Comparison of ENCODE assay signal across 12 cellular contexts in genomic region chr7:132738254-132738653, GRCh38.
DNase-seq lines count a peak whose midpoint lies in the region; ATAC-seq and TF ChIP-seq lines count a peak whose summit lies in the region.
"Had no signal": no experiment of that assay in that cellular context is flagged by ENCODE, and none has a peak within 500 bp of the region (broad histone marks: within the 10 kb centered on the region; RNA-seq: fewer than 3 reads in every experiment).

No MANE protein-coding gene starts in this region.

- H3K4me2 ChIP-seq in mesenchymal stem cell (ENCODE audit: low read length, poor library complexity, severe bottlenecking) = no peak overlapping the region

- ATAC-seq in natural killer cell = no peak

- no peak overlapping the region for H3K27ac Mint-ChIP-seq in natural killer cell

- no peak overlapping the region for H2BK120ac ChIP-seq in mesenchymal stem cell (ENCODE audit: low read depth, low read length)

- H3K36me3 ChIP-seq in mesenchymal stem cell (ENCODE audit: control insufficient read depth in 1 of 2, insufficient read depth in 2 of 2, low read depth in 1 of 2, low read length in 2 of 2) (no peaks in the 10 kb centered on the region), stomach (no peaks in the 10 kb centered on the region)

- no peak overlapping the region for H3K14ac ChIP-seq in mesenchymal stem cell (ENCODE audit: low read length in 2 of 2)

- H3K4me1 ChIP-seq in mesenchymal stem cell (ENCODE audit: control insufficient read depth, insufficient read depth, low read depth, low read length) = no peaks in the 10 kb centered on the region
- peaks cover 0 to 5% (median 0%) of the 10 kb centered on the region in 4 donors for H3K4me1 ChIP-seq in stomach

- H3K27me3 ChIP-seq in mesenchymal stem cell (ENCODE audit: control insufficient read depth in 1 of 2, insufficient read depth in 1 of 2, low read length in 2 of 2) (peaks cover 0 to 9% of the 10 kb centered on the region in 2 experiments), stomach (no peaks in the 10 kb centered on the region)

- H3K4ac ChIP-seq in mesenchymal stem cell (ENCODE audit: low read depth in 1 of 2, low read length in 2 of 2) = no peak overlapping the region

- H3K23ac ChIP-seq in mesenchymal stem cell (ENCODE audit: low read length in 2 of 2) = no peak overlapping the region

- H3K27me3 Mint-ChIP-seq in natural killer cell (ENCODE audit: low read depth in 2 of 2) = peaks cover 34 to 61% of the 10 kb centered on the region in 2 donors

- H2AK5ac ChIP-seq in mesenchymal stem cell (ENCODE audit: low read length, severe bottlenecking) = no peak overlapping the region

- peaks cover 2% of the 10 kb centered on the region in 2 donors for H3K9me3 Mint-ChIP-seq in natural killer cell

- H2BK5ac ChIP-seq in mesenchymal stem cell (ENCODE audit: low read depth, low read length, poor library complexity, severe bottlenecking) = no peak overlapping the region

- no peak overlapping the region for H2AFZ ChIP-seq in mesenchymal stem cell (ENCODE audit: low read depth, low read length)

- no peak for TF ChIP-seq CTCF in stomach (IDR thresholded peaks at IDR 0.05)
- TF ChIP-seq CTCF in natural killer cell (IDR thresholded peaks at IDR 0.05) = no peak
- no peak for TF ChIP-seq CTCF in GM13976 (IDR thresholded peaks at IDR 0.05; ENCODE audit: borderline replicate concordance, control extremely low read depth, extremely low read depth, insufficient read depth, missing control alignments)

- intact Hi-C loops in stomach (cut with DNase I; ENCODE audit: low total_unique reads) = no loop called here
- intact Hi-C loops in natural killer cell (cut with micrococcal nuclease) = no loop called here

- no peak overlapping the region for H3K27ac ChIP-seq in mesenchymal stem cell (ENCODE audit: low read length, poor library complexity, severe bottlenecking)
- H3K27ac ChIP-seq in stomach = no peak overlapping the region

- peaks cover 3% of the 10 kb centered on the region for H3K9me3 ChIP-seq in mesenchymal stem cell (ENCODE audit: control insufficient read depth, low read length)
- peaks cover 0 to 5% (median 2%) of the 10 kb centered on the region in 4 donors for H3K9me3 ChIP-seq in stomach

- in situ Hi-C loops in GM13976 (cut with MboI; ENCODE audit: low sequenced_read_pairs, unreplicated experiment) = no loop called here

- no peak overlapping the region for H4K8ac ChIP-seq in mesenchymal stem cell (ENCODE audit: low read length)

- H2BK15ac ChIP-seq in mesenchymal stem cell (ENCODE audit: low read depth, poor library complexity, severe bottlenecking) = no peak overlapping the region

- H2BK12ac ChIP-seq in mesenchymal stem cell (ENCODE audit: low read length in 2 of 2) = no peak overlapping the region

- no peak for TF ChIP-seq EP300 in stomach (IDR thresholded peaks at IDR 0.05)

- no peak for TF ChIP-seq POLR2A in stomach (IDR thresholded peaks at IDR 0.05)

- H3K36me3 Mint-ChIP-seq in natural killer cell = peaks cover 15% of the 10 kb centered on the region
- H3K36me3 Mint-ChIP-seq: CD4-positive, CD25-positive, alpha-beta regulatory T cell had no signal

- H3K9ac ChIP-seq in mesenchymal stem cell (ENCODE audit: low read length) = peak overlapping the region; percentile 43

- H3K4me3 ChIP-seq in mesenchymal stem cell (ENCODE audit: insufficient read depth in 1 of 2, low read depth in 1 of 2, low read length in 2 of 2) (no peak overlapping the region), stomach (no peak overlapping the region)

- 0% methylated on average over 1 of the region's 2 CpGs for WGBS in mesenchymal stem cell
- WGBS in stomach, 5 donors = 38 to 64% (median 59%) methylated on average over 2 of the region's 2 CpGs

- H3K18ac ChIP-seq in mesenchymal stem cell (ENCODE audit: low read depth in 1 of 2, low read length in 2 of 2) = no peak overlapping the region

- no peak overlapping the region for H3K4me3 Mint-ChIP-seq in natural killer cell
- H3K4me3 Mint-ChIP-seq: CD4-positive, CD25-positive, alpha-beta regulatory T cell had no signal

- no peak overlapping the region for H4K91ac ChIP-seq in mesenchymal stem cell (ENCODE audit: low read length)

- no peaks in the 10 kb centered on the region for H3K4me1 Mint-ChIP-seq in natural killer cell

- H3K79me1 ChIP-seq in mesenchymal stem cell (replicated peaks; ENCODE audit: low read length, poor library complexity, severe bottlenecking) = no peaks in the 10 kb centered on the region

- peak; percentile 83 for DNase-seq in COLO829 (ENCODE audit: low spot score)
- DNase-seq in NCI-H226 = peak; percentile 79
- DNase-seq in dedifferentiated amniotic fluid mesenchymal stem cell (ENCODE audit: extremely low spot score) = peak; percentile 32
- peak; percentile 12 for DNase-seq in mesenchymal stem cell
- no peak for DNase-seq in stomach
- no peak for DNase-seq in natural killer cell
- DNase-seq in GM13976 (ENCODE audit: low spot score) = no peak
- DNase-seq in NOMO-1 treated with DMSO at 0.1 percent for 48 hours (lab: John Stamatoyannopoulos, UW; ENCODE audit: unreplicated experiment) = no peak
- DNase-seq: activated effector memory CD4-positive, alpha-beta T cell treated with anti-CD3 and anti-CD28 coated beads, Interleukin-2, amount 50 U/mL, for 16 hours; CD4-positive, CD25-positive, alpha-beta regulatory T cell; central memory CD4-positive, alpha-beta T cell; retina had no signal

Comparison
In these comparisons a context has a peak if more than half of its experiments do, and no peak if none do; other contexts are left out.
1. DNase-seq: peak in COLO829 (single experiment), NCI-H226 (single experiment), dedifferentiated amniotic fluid mesenchymal stem cell (single experiment) and mesenchymal stem cell (single experiment); none in stomach (single experiment), natural killer cell (single experiment), GM13976 (single experiment) and NOMO-1 treated with DMSO at 0.1 percent for 48 hours (single experiment).